8 cellular contexts compared by ENCODE assay signal in genomic region chr17:47889734-47890529, GRCh38. TPM values are rescaled to one million over a fixed set of nuclear protein-coding genes. Genes with fewer than 3 reads are reported as not detected.
DNase-seq lines count a peak whose midpoint lies in the region; ATAC-seq, FAIRE-seq and TF ChIP-seq lines count a peak whose summit lies in the region.

No MANE protein-coding gene starts in this region.

- no peaks in the 10 kb centered on the region for H3K36me3 ChIP-seq in bronchial epithelial cell (ENCODE audit: control insufficient read depth, insufficient read depth, low read length)
- H3K36me3 ChIP-seq in kidney epithelial cell (ENCODE audit: control insufficient read depth, insufficient read depth, low read length), result no peaks in the 10 kb centered on the region

- H3K4me3 ChIP-seq in bronchial epithelial cell (ENCODE audit: low read depth, low read length) (no peak overlapping the region), kidney epithelial cell (ENCODE audit: low read depth, low read length) (no peak overlapping the region)

- H3K27me3 ChIP-seq in bronchial epithelial cell (ENCODE audit: control insufficient read depth, insufficient read depth, low read length) (no peaks in the 10 kb centered on the region), kidney epithelial cell (ENCODE audit: control insufficient read depth, insufficient read depth, low read length) (no peaks in the 10 kb centered on the region)

- peak; percentile 87 for DNase-seq in CD1c-positive myeloid dendritic cell (ENCODE audit: extremely low spot score)
- DNase-seq in NCI-H345 (lab: John Stamatoyannopoulos, UW), result peak; percentile 80
- peak; percentile 80 for DNase-seq in activated CD4-positive, CD25-positive, alpha-beta regulatory T cell treated with anti-CD3 and anti-CD28 coated beads, Interleukin-2, amount 50 U/mL, for 16 hours (ENCODE audit: low read depth, low spot score)
- peak; percentile 62 for DNase-seq in bronchial epithelial cell (ENCODE audit: low read depth)
- peak; percentile 45 for DNase-seq in kidney epithelial cell (ENCODE audit: low read depth)
- peak; percentile 94 to 96 for DNase-seq in stimulated activated CD4-positive, alpha-beta T cell treated with anti-CD3 and anti-CD28 coated beads, Interleukin-1b, Interleukin-23, amount 100 ng/mL, for 4 hours (ENCODE audit: low read depth in 2 of 2)

- peak; percentile 72 for ATAC-seq in HG02642 (IDR thresholded peaks at IDR 0.05; ENCODE audit: poor library complexity, unreplicated experiment)
- no peak for ATAC-seq in HG03025 (IDR thresholded peaks at IDR 0.05; ENCODE audit: low FRiP score, unreplicated experiment)

- TF ChIP-seq CTCF in bronchial epithelial cell (IDR thresholded peaks at IDR 0.05; ENCODE audit: insufficient read depth, low read length, severe bottlenecking) (peak; percentile 95), kidney epithelial cell (IDR thresholded peaks at IDR 0.05; ENCODE audit: insufficient read depth, low read length, poor library complexity, severe bottlenecking) (peak; percentile 96)

- FAIRE-seq in bronchial epithelial cell (lab: Jason Lieb, UNC), result no peak

RNA-seq across cellular contexts. Expression of gene SP2, which starts 6.1 kb away (rescaled TPM):
- total RNA-seq in bronchial epithelial cell (1.1 and 1.7 TPM in 2 replicates), kidney epithelial cell (2.2 and 5.1 TPM in 2 replicates)

RNA-seq across cellular contexts. Expression of gene SP6, which starts 39.0 kb away (rescaled TPM):
- total RNA-seq in bronchial epithelial cell (0.79 and 2.4 TPM in 2 replicates), kidney epithelial cell (0.62 and 2.5 TPM in 2 replicates)

RNA-seq across cellular contexts. Expression of gene SCRN2, which starts 48.9 kb away (rescaled TPM):
- total RNA-seq in bronchial epithelial cell (23.7 and 28.2 TPM in 2 replicates), kidney epithelial cell (30.1 and 31.7 TPM in 2 replicates)

RNA-seq across cellular contexts. Expression of gene PNPO, which starts 51.4 kb away (rescaled TPM):
- total RNA-seq in bronchial epithelial cell (23.7 and 25.3 TPM in 2 replicates), kidney epithelial cell (39.7 and 43.5 TPM in 2 replicates)

RNA-seq across cellular contexts. Expression of gene LRRC46, which starts 58.5 kb away (rescaled TPM):
- total RNA-seq in bronchial epithelial cell, result not detected in 2 replicates
- total RNA-seq in kidney epithelial cell, result 0.38 and 0.41 TPM in 2 replicates

Comparison
In these comparisons a context has a peak if more than half of its experiments do, and no peak if none do; other contexts are left out.
1. DNase-seq: peak in every context shown above with its lines; median percentile 95 in stimulated activated CD4-positive, alpha-beta T cell treated with anti-CD3 and anti-CD28 coated beads, Interleukin-1b, Interleukin-23, amount 100 ng/mL, for 4 hours; 87 in CD1c-positive myeloid dendritic cell; 80 in NCI-H345; 80 in activated CD4-positive, CD25-positive, alpha-beta regulatory T cell treated with anti-CD3 and anti-CD28 coated beads, Interleukin-2, amount 50 U/mL, for 16 hours; 62 in bronchial epithelial cell; 45 in kidney epithelial cell.